In genomic region chr5:154071799-154072781, GRCh38 we compare ENCODE assay signal across 1 cellular context.
TF ChIP-seq lines count a peak whose summit lies in the region.

No MANE protein-coding gene starts in this region.

TF ChIP-seq in HepG2, 621 proteins besides CTCF, POLR2A, EP300 and RAD21 (continued from another document and continues in another):
- TF ChIP-seq, protein P1, sequence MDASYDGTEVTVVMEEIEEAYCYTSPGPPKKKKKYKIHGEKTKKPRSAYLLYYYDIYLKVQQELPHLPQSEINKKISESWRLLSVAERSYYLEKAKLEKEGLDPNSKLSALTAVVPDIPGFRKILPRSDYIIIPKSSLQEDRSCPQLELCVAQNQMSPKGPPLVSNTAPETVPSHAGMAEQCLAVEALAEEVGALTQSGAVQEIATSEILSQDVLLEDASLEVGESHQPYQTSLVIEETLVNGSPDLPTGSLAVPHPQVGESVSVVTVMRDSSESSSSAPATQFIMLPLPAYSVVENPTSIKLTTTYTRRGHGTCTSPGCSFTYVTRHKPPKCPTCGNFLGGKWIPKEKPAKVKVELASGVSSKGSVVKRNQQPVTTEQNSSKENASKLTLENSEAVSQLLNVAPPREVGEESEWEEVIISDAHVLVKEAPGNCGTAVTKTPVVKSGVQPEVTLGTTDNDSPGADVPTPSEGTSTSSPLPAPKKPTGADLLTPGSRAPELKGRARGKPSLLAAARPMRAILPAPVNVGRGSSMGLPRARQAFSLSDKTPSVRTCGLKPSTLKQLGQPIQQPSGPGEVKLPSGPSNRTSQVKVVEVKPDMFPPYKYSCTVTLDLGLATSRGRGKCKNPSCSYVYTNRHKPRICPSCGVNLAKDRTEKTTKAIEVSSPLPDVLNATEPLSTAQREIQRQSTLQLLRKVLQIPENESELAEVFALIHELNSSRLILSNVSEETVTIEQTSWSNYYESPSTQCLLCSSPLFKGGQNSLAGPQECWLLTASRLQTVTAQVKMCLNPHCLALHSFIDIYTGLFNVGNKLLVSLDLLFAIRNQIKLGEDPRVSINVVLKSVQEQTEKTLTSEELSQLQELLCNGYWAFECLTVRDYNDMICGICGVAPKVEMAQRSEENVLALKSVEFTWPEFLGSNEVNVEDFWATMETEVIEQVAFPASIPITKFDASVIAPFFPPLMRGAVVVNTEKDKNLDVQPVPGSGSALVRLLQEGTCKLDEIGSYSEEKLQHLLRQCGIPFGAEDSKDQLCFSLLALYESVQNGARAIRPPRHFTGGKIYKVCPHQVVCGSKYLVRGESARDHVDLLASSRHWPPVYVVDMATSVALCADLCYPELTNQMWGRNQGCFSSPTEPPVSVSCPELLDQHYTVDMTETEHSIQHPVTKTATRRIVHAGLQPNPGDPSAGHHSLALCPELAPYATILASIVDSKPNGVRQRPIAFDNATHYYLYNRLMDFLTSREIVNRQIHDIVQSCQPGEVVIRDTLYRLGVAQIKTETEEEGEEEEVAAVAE (CRISPR knock-in tag; IDR thresholded peaks at IDR 0.05; ENCODE audit: borderline replicate concordance): 0 out of 2 replicates have a peak, but pooled peaks have one; percentile 27
- TF ChIP-seq ZNF724P (CRISPR knock-in tag; IDR thresholded peaks at IDR 0.05; ENCODE audit: borderline replicate concordance) (no peak), CHD2 (IDR thresholded peaks at IDR 0.05; ENCODE audit: low read depth, low read length) (no peak), SIX4 (CRISPR knock-in tag; IDR thresholded peaks at IDR 0.05) (no peak), DR1 (CRISPR knock-in tag; IDR thresholded peaks at IDR 0.05) (no peak), SALL2 (CRISPR knock-in tag; IDR thresholded peaks at IDR 0.05) (no peak), STAG1 (CRISPR knock-in tag; IDR thresholded peaks at IDR 0.05) (peak; percentile 97), YY1 (IDR thresholded peaks at IDR 0.05; ENCODE audit: insufficient read depth, insufficient replicate concordance, low read depth, low read length) (peak; percentile 49), SOX5 (CRISPR knock-in tag; IDR thresholded peaks at IDR 0.05; ENCODE audit: borderline replicate concordance) (no peak), BCL6 (CRISPR knock-in tag; IDR thresholded peaks at IDR 0.05) (no peak), PAF1 (CRISPR knock-in tag; IDR thresholded peaks at IDR 0.05) (no peak), ZBTB1 (CRISPR knock-in tag; IDR thresholded peaks at IDR 0.05; ENCODE audit: borderline replicate concordance) (no peak), PCBP1 (IDR thresholded peaks at IDR 0.05; ENCODE audit: borderline replicate concordance, low read depth, low read length) (no peak), ZNF546 (CRISPR knock-in tag; conservative IDR thresholded peaks at IDR 0.05) (no peak), KLF6 (CRISPR knock-in tag; IDR thresholded peaks at IDR 0.05) (0 out of 2 replicates have a peak, but pooled peaks have one; percentile 16), KLF15 (CRISPR knock-in tag; IDR thresholded peaks at IDR 0.05; ENCODE audit: borderline replicate concordance) (no peak), ZBTB37 (CRISPR knock-in tag; IDR thresholded peaks at IDR 0.05) (no peak), EEA1 (CRISPR knock-in tag; IDR thresholded peaks at IDR 0.05; ENCODE audit: borderline replicate concordance) (no peak), THAP11 (CRISPR knock-in tag; IDR thresholded peaks at IDR 0.05) (peak; percentile 32; the same call in 1 of the 2 replicates), ZNF251 (CRISPR knock-in tag; IDR thresholded peaks at IDR 0.05) (no peak), ZNF512B (CRISPR knock-in tag; IDR thresholded peaks at IDR 0.05; ENCODE audit: borderline replicate concordance) (no peak), PBX2 (CRISPR knock-in tag; IDR thresholded peaks at IDR 0.05) (no peak), ZFX (CRISPR knock-in tag; IDR thresholded peaks at IDR 0.05; ENCODE audit: low read depth) (peak; percentile 64), THAP9 (CRISPR knock-in tag; IDR thresholded peaks at IDR 0.05; ENCODE audit: borderline replicate concordance) (peak; percentile 37; the same call in 1 of the 2 replicates), ZNF180 (CRISPR knock-in tag; IDR thresholded peaks at IDR 0.05; ENCODE audit: borderline replicate concordance, low read depth) (no peak), ELF3 (CRISPR knock-in tag; IDR thresholded peaks at IDR 0.05) (no peak), HOXA5 (CRISPR knock-in tag; IDR thresholded peaks at IDR 0.05) (no peak), TFAP4 (IDR thresholded peaks at IDR 0.05; ENCODE audit: borderline replicate concordance, low read depth) (peak; percentile 61; the same call in 1 of the 2 replicates)
- TF ChIP-seq, protein P2, sequence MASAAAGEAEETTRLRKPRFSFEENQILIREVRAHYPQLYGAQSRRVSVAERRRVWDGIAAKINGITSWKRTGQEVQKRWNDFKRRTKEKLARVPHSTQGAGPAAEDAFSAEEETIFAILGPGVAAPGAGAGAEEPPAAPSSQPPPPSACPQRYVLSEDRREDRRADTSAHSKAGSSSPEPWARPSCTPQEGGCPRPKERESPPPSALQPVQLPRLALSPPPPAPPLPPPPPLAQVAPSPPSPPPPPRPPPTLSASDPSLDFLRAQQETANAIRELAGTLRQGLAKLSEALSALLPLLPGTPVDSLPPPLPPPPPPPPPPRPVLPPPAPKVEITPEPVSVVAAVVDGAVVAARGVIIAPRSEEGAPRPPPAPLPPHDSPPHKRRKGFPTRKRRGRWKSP (CRISPR knock-in tag; IDR thresholded peaks at IDR 0.05): no peak
- TF ChIP-seq, protein P3, sequence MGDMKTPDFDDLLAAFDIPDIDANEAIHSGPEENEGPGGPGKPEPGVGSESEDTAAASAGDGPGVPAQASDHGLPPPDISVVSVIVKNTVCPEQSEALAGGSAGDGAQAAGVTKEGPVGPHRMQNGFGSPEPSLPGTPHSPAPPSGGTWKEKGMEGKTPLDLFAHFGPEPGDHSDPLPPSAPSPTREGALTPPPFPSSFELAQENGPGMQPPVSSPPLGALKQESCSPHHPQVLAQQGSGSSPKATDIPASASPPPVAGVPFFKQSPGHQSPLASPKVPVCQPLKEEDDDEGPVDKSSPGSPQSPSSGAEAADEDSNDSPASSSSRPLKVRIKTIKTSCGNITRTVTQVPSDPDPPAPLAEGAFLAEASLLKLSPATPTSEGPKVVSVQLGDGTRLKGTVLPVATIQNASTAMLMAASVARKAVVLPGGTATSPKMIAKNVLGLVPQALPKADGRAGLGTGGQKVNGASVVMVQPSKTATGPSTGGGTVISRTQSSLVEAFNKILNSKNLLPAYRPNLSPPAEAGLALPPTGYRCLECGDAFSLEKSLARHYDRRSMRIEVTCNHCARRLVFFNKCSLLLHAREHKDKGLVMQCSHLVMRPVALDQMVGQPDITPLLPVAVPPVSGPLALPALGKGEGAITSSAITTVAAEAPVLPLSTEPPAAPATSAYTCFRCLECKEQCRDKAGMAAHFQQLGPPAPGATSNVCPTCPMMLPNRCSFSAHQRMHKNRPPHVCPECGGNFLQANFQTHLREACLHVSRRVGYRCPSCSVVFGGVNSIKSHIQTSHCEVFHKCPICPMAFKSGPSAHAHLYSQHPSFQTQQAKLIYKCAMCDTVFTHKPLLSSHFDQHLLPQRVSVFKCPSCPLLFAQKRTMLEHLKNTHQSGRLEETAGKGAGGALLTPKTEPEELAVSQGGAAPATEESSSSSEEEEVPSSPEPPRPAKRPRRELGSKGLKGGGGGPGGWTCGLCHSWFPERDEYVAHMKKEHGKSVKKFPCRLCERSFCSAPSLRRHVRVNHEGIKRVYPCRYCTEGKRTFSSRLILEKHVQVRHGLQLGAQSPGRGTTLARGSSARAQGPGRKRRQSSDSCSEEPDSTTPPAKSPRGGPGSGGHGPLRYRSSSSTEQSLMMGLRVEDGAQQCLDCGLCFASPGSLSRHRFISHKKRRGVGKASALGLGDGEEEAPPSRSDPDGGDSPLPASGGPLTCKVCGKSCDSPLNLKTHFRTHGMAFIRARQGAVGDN (CRISPR knock-in tag; IDR thresholded peaks at IDR 0.05): peak; percentile 45
- TF ChIP-seq, protein P4, sequence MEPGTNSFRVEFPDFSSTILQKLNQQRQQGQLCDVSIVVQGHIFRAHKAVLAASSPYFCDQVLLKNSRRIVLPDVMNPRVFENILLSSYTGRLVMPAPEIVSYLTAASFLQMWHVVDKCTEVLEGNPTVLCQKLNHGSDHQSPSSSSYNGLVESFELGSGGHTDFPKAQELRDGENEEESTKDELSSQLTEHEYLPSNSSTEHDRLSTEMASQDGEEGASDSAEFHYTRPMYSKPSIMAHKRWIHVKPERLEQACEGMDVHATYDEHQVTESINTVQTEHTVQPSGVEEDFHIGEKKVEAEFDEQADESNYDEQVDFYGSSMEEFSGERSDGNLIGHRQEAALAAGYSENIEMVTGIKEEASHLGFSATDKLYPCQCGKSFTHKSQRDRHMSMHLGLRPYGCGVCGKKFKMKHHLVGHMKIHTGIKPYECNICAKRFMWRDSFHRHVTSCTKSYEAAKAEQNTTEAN (CRISPR knock-in tag; conservative IDR thresholded peaks at IDR 0.05): no peak
- TF ChIP-seq, protein P5, sequence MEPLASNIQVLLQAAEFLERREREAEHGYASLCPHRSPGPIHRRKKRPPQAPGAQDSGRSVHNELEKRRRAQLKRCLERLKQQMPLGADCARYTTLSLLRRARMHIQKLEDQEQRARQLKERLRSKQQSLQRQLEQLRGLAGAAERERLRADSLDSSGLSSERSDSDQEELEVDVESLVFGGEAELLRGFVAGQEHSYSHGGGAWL (CRISPR knock-in tag; IDR thresholded peaks at IDR 0.05): peak; percentile 34; the same call in 1 of the 2 replicates
- TF ChIP-seq, protein P6, sequence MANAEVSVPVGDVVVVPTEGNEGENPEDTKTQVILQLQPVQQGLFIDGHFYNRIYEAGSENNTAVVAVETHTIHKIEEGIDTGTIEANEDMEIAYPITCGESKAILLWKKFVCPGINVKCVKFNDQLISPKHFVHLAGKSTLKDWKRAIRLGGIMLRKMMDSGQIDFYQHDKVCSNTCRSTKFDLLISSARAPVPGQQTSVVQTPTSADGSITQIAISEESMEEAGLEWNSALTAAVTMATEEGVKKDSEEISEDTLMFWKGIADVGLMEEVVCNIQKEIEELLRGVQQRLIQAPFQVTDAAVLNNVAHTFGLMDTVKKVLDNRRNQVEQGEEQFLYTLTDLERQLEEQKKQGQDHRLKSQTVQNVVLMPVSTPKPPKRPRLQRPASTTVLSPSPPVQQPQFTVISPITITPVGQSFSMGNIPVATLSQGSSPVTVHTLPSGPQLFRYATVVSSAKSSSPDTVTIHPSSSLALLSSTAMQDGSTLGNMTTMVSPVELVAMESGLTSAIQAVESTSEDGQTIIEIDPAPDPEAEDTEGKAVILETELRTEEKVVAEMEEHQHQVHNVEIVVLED (CRISPR knock-in tag; IDR thresholded peaks at IDR 0.05; ENCODE audit: borderline replicate concordance): peak; percentile 23; the same call in 1 of the 2 replicates
